ENCODE assay signal across 8 cellular contexts in genomic region chr2:145006957-145007672, GRCh38.
DNase-seq lines count a peak whose midpoint lies in the region; ATAC-seq, FAIRE-seq and TF ChIP-seq lines count a peak whose summit lies in the region.

No MANE protein-coding gene starts in this region.

- H3K27ac ChIP-seq in Peyer's patch = no peak overlapping the region

- peak; percentile 97 for DNase-seq in BJ (ENCODE audit: low read depth)
- peak; percentile 98 for DNase-seq in RCC 7860 (ENCODE audit: low spot score)
- peak; percentile 84 for DNase-seq in fibroblast of gingiva (ENCODE audit: low read depth)
- DNase-seq in omental fat pad (ENCODE audit: low spot score) = no peak
- DNase-seq in Peyer's patch = no peak
- no peak for DNase-seq in activated CD4-positive, alpha-beta T cell treated with anti-CD3 and anti-CD28 coated beads, Interleukin-2, amount 50 U/mL, for 48 hours

- no peaks in the 10 kb centered on the region for H3K36me3 ChIP-seq in BJ (ENCODE audit: control insufficient read depth, insufficient read depth, low read length)
- H3K36me3 ChIP-seq in Peyer's patch = no peaks in the 10 kb centered on the region

- H3K4me1 ChIP-seq in Peyer's patch = no peaks in the 10 kb centered on the region

- H3K4me3 ChIP-seq in BJ (ENCODE audit: low read depth, low read length) = peak overlapping the region; percentile 14
- no peak overlapping the region for H3K4me3 ChIP-seq in Peyer's patch

- ATAC-seq in omental fat pad (ENCODE audit: low FRiP score) (peak; percentile 72), GM21825 (IDR thresholded peaks at IDR 0.05; ENCODE audit: unreplicated experiment) (no peak), HG03571 (IDR thresholded peaks at IDR 0.05; ENCODE audit: unreplicated experiment) (no peak)

- TF ChIP-seq POLR2A in Peyer's patch (IDR thresholded peaks at IDR 0.05) = no peak

- TF ChIP-seq CTCF in BJ (IDR thresholded peaks at IDR 0.05; ENCODE audit: insufficient read depth, low read depth, low read length) = peak; percentile 34; the same call in 1 of the 2 replicates
- no peak for TF ChIP-seq CTCF in omental fat pad (IDR thresholded peaks at IDR 0.05)
- no peak for TF ChIP-seq CTCF in Peyer's patch (IDR thresholded peaks at IDR 0.05)

- FAIRE-seq in RCC 7860 (lab: Jason Lieb, UNC) = peak; percentile 96

- H3K9me3 ChIP-seq in Peyer's patch = no peaks in the 10 kb centered on the region

- POLR2A ChIA-PET in BJ (lab: Charles Lee) = interaction anchor here (0.7 kb wide), 2 partner anchors 10 to 538 kb away, joined by 3 to 4 read pairs; no protein-coding TSS in a partner anchor

- CTCF ChIA-PET in BJ (lab: Yijun Ruan, JAX) = interaction anchor here (0.6 to 0.9 kb wide), 4 partner anchors 17 to 1553 kb away, joined by 3 read pairs; no protein-coding TSS in a partner anchor

- no peaks in the 10 kb centered on the region for H3K27me3 ChIP-seq in BJ (ENCODE audit: control insufficient read depth, insufficient read depth, low read length)
- H3K27me3 ChIP-seq in Peyer's patch = no peaks in the 10 kb centered on the region

Comparison
In these comparisons a context has a peak if more than half of its experiments do, and no peak if none do; other contexts are left out.
1. DNase-seq: peak in BJ (single experiment), RCC 7860 (single experiment) and fibroblast of gingiva (single experiment); none in omental fat pad (single experiment), Peyer's patch (0 of 3) and activated CD4-positive, alpha-beta T cell treated with anti-CD3 and anti-CD28 coated beads, Interleukin-2, amount 50 U/mL, for 48 hours (0 of 2).